In genomic region chr22:45013138-45013537, GRCh38 we compare ENCODE assay signal across 1 cellular context.
TF ChIP-seq lines count a peak whose summit lies in the region.

No MANE protein-coding gene starts in this region.

TF ChIP-seq in H1, 55 proteins besides CTCF, POLR2A, EP300 and RAD21:
- TF ChIP-seq KDM1A (IDR thresholded peaks at IDR 0.05; ENCODE audit: borderline replicate concordance, low read length) (peak; percentile 59; the same call in 1 of the 2 replicates), ATF2 (IDR thresholded peaks at IDR 0.05; ENCODE audit: low read length) (no peak)
